ENCODE assay signal across 15 cellular contexts in the genomic region with DNA sequence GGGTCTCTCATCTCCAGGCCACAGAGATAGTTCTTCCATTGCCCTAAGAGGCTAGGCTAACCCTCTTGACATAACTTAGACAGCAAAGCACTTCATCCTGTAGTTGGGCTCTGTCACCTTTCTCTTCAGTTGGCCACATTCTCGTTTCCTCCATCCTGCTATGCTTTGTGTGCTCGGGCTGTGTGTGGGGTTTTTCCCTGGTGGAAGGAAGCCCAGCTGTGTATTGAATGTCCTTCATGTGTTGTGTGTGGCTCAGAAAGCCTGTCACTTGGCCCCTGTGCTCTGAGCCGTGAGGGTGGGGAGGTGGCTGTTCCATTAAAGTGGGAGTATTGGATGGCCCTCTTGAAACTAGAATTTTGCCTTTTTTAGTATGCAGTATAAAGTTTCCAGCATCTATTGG. TPM values are rescaled to one million over a fixed set of nuclear protein-coding genes. Genes with fewer than 3 reads are reported as not detected.
A peak's percentile ranks its signal among the peaks of the same experiment; 100 is the strongest.
DNase-seq lines count a peak whose midpoint lies in the region; ATAC-seq and TF ChIP-seq lines count a peak whose summit lies in the region.
"Had no signal": no experiment of that assay in that cellular context is flagged by ENCODE, and none has a peak within 500 bp of the region (broad histone marks: within the 10 kb centered on the region; RNA-seq: fewer than 3 reads in every experiment).

No MANE protein-coding gene starts in this region.

- H3K27me3 ChIP-seq in suprapubic skin (no peaks in the 10 kb centered on the region), gastroesophageal sphincter (no peaks in the 10 kb centered on the region)
- H3K27me3 ChIP-seq: uterus had no signal

- ATAC-seq in GM19025 (IDR thresholded peaks at IDR 0.05; ENCODE audit: low read depth, unreplicated experiment) (peak; percentile 97), GM21717 (IDR thresholded peaks at IDR 0.05; ENCODE audit: unreplicated experiment) (peak; percentile 91), HG03139 (IDR thresholded peaks at IDR 0.05; ENCODE audit: unreplicated experiment) (peak; percentile 87), gastroesophageal sphincter (no peak)
- ATAC-seq in stimulated activated effector memory CD8-positive, alpha-beta T cell treated with anti-CD3 and anti-CD28 coated beads, Interleukin-12 subunit alpha, Interleukin-12 subunit beta, amount 100 ng/mL, for 72 hours: no peak

- no peaks in the 10 kb centered on the region for H3K4me1 Mint-ChIP-seq in stimulated activated effector memory CD8-positive, alpha-beta T cell treated with anti-CD3 and anti-CD28 coated beads, Interleukin-12 subunit alpha, Interleukin-12 subunit beta, amount 100 ng/mL, for 72 hours

- no peaks in the 10 kb centered on the region for H3K4me1 ChIP-seq in suprapubic skin
- H3K4me1 ChIP-seq in gastroesophageal sphincter: no peaks in the 10 kb centered on the region
- H3K4me1 ChIP-seq: uterus had no signal

- no peak overlapping the region for H3K4me3 ChIP-seq in suprapubic skin
- H3K4me3 ChIP-seq in gastroesophageal sphincter: no peak overlapping the region
- H3K4me3 ChIP-seq: uterus had no signal

- TF ChIP-seq EP300 in suprapubic skin (IDR thresholded peaks at IDR 0.05): no peak
- TF ChIP-seq EP300 in gastroesophageal sphincter (IDR thresholded peaks at IDR 0.05): no peak

- WGBS in suprapubic skin: 88% methylated on average over 3 of the region's 3 CpGs
- 77 to 81% methylated on average over 3 of the region's 3 CpGs for whole genome bisulfite sequencing in gastroesophageal sphincter (ENCODE audit: low coverage in 1 of 2), 2 donors

- H3K4me3 Mint-ChIP-seq in stimulated activated effector memory CD8-positive, alpha-beta T cell treated with anti-CD3 and anti-CD28 coated beads, Interleukin-12 subunit alpha, Interleukin-12 subunit beta, amount 100 ng/mL, for 72 hours: no peak overlapping the region
- H3K4me3 Mint-ChIP-seq: activated naive CD4-positive, alpha-beta T cell treated with anti-CD3 and anti-CD28 coated beads, Interleukin-2, amount 10 ng/mL, durations not matched to agents 7 days and 5 days; natural killer cell treated with Interleukin-12 subunit alpha and Interleukin-12 subunit beta and Interleukin-15 and Interleukin-18, amount 100 ng/mL, for 72 hours had no signal

- H3K27ac Mint-ChIP-seq in stimulated activated effector memory CD8-positive, alpha-beta T cell treated with anti-CD3 and anti-CD28 coated beads, Interleukin-12 subunit alpha, Interleukin-12 subunit beta, amount 100 ng/mL, for 72 hours: peak overlapping the region; percentile 65
- H3K27ac Mint-ChIP-seq: activated naive CD4-positive, alpha-beta T cell treated with anti-CD3 and anti-CD28 coated beads, Interleukin-2, amount 10 ng/mL, durations not matched to agents 7 days and 5 days; natural killer cell treated with Interleukin-12 subunit alpha and Interleukin-12 subunit beta and Interleukin-15 and Interleukin-18, amount 100 ng/mL, for 72 hours had no signal

- peaks cover 19% of the 10 kb centered on the region for H3K36me3 ChIP-seq in suprapubic skin
- peaks cover 0 to 45% of the 10 kb centered on the region in 2 donors for H3K36me3 ChIP-seq in gastroesophageal sphincter
- H3K36me3 ChIP-seq: uterus had no signal

- H3K9me3 Mint-ChIP-seq in stimulated activated effector memory CD8-positive, alpha-beta T cell treated with anti-CD3 and anti-CD28 coated beads, Interleukin-12 subunit alpha, Interleukin-12 subunit beta, amount 100 ng/mL, for 72 hours: no peaks in the 10 kb centered on the region
- H3K9me3 Mint-ChIP-seq: activated naive CD4-positive, alpha-beta T cell treated with anti-CD3 and anti-CD28 coated beads, Interleukin-2, amount 10 ng/mL, durations not matched to agents 7 days and 5 days; natural killer cell treated with Interleukin-12 subunit alpha and Interleukin-12 subunit beta and Interleukin-15 and Interleukin-18, amount 100 ng/mL, for 72 hours had no signal

- H3K27ac ChIP-seq in suprapubic skin: no peak overlapping the region
- no peak overlapping the region for H3K27ac ChIP-seq in gastroesophageal sphincter
- H3K27ac ChIP-seq: HL-60, uterus had no signal

- TF ChIP-seq CTCF in suprapubic skin (IDR thresholded peaks at IDR 0.05): no peak
- no peak for TF ChIP-seq CTCF in gastroesophageal sphincter (IDR thresholded peaks at IDR 0.05)

- peaks cover 17% of the 10 kb centered on the region for H3K36me3 Mint-ChIP-seq in stimulated activated effector memory CD8-positive, alpha-beta T cell treated with anti-CD3 and anti-CD28 coated beads, Interleukin-12 subunit alpha, Interleukin-12 subunit beta, amount 100 ng/mL, for 72 hours
- H3K36me3 Mint-ChIP-seq: natural killer cell treated with Interleukin-12 subunit alpha and Interleukin-12 subunit beta and Interleukin-15 and Interleukin-18, amount 100 ng/mL, for 72 hours had no signal

- no peaks in the 10 kb centered on the region for H3K9me3 ChIP-seq in suprapubic skin
- no peaks in the 10 kb centered on the region for H3K9me3 ChIP-seq in gastroesophageal sphincter
- H3K9me3 ChIP-seq: uterus had no signal

- DNase-seq in stimulated activated effector memory CD8-positive, alpha-beta T cell treated with anti-CD3 and anti-CD28 coated beads, Interleukin-12 subunit alpha, Interleukin-12 subunit beta, amount 100 ng/mL, for 72 hours (ENCODE audit: low spot score in 2 of 2): no peak
- DNase-seq in GM03348 (ENCODE audit: low spot score): no peak
- no peak for DNase-seq in suprapubic skin (ENCODE audit: low spot score in 2 of 2)
- DNase-seq: activated CD4-positive, CD25-positive, alpha-beta regulatory T cell treated with anti-CD3 and anti-CD28 coated beads, Interleukin-2, amount 50 U/mL, for 72 hours; activated naive CD4-positive, alpha-beta T cell treated with anti-CD3 and anti-CD28 coated beads, Interleukin-2, amount 10 ng/mL, durations not matched to agents 7 days and 5 days; kidney; NCI-H524; SHP77; uterus had no signal

- TF ChIP-seq POLR2A in suprapubic skin (IDR thresholded peaks at IDR 0.05) (no peak), gastroesophageal sphincter (IDR thresholded peaks at IDR 0.05) (no peak)

RNA-seq across cellular contexts. Expression of a gene that starts 8.8 kb away (rescaled TPM):
- total RNA-seq in suprapubic skin (1 to 10 TPM; 1.4 to 3.9 (median 2.3) TPM), gastroesophageal sphincter (10 to 100 TPM; 10.5 to 38.3 (median 19.3) TPM)

RNA-seq across cellular contexts. Expression of a gene that starts 33.6 kb away (rescaled TPM):
- total RNA-seq in suprapubic skin: 1 to 10 TPM; 1.1 to 8.9 (median 3.1) TPM
- 1 to 10 TPM; 5.5 to 9.2 (median 7.6) TPM for total RNA-seq in gastroesophageal sphincter

Comparison
In these comparisons a context has a peak if more than half of its experiments do, and no peak if none do; other contexts are left out.
1. ATAC-seq: peak in GM19025 (single experiment), GM21717 (single experiment) and HG03139 (single experiment); none in stimulated activated effector memory CD8-positive, alpha-beta T cell treated with anti-CD3 and anti-CD28 coated beads, Interleukin-12 subunit alpha, Interleukin-12 subunit beta, amount 100 ng/mL, for 72 hours (single experiment) and gastroesophageal sphincter (single experiment).